Comparison of ENCODE assay signal across 18 cellular contexts in genomic region chr7:135270577-135271254, GRCh38. TPM values are rescaled to one million over a fixed set of nuclear protein-coding genes. Genes with fewer than 3 reads are reported as not detected.
A peak's percentile ranks its signal among the peaks of the same experiment; 100 is the strongest.
DNase-seq lines count a peak whose midpoint lies in the region; ATAC-seq and TF ChIP-seq lines count a peak whose summit lies in the region.
"Had no signal": no experiment of that assay in that cellular context is flagged by ENCODE, and none has a peak within 500 bp of the region (broad histone marks: within the 10 kb centered on the region; RNA-seq: fewer than 3 reads in every experiment).

No MANE protein-coding gene starts in this region.

- H3K4me3 Mint-ChIP-seq in WTC11 = no peak overlapping the region
- H3K4me3 Mint-ChIP-seq in stimulated activated memory B cell treated with anti-CD40 and anti-IgM and Interleukin-4, amounts not matched to agents 10 μg/mL and 1 μg/mL and 100 μg/mL, for 72 hours = no peak overlapping the region
- H3K4me3 Mint-ChIP-seq: CD14-positive monocyte; CD8-positive, alpha-beta memory T cell had no signal

- H3K27ac Mint-ChIP-seq in WTC11 = no peak overlapping the region
- H3K27ac Mint-ChIP-seq in stimulated activated memory B cell treated with anti-CD40 and anti-IgM and Interleukin-4, amounts not matched to agents 10 μg/mL and 1 μg/mL and 100 μg/mL, for 72 hours = peak overlapping the region; percentile 29
- H3K27ac Mint-ChIP-seq: CD8-positive, alpha-beta memory T cell had no signal

- peak; percentile 58 for DNase-seq in cardiac septum (ENCODE audit: low spot score)
- DNase-seq in left ventricle myocardium superior = no peak
- DNase-seq in WTC11 (ENCODE audit: low spot score) = no peak
- DNase-seq in mesendoderm = peak; percentile 46
- DNase-seq in nucleus accumbens (lab: John Stamatoyannopoulos, UW) = no peak
- DNase-seq in NCI-H524 treated with DMSO at 0.1 percent for 48 hours (lab: John Stamatoyannopoulos, UW) = no peak
- DNase-seq: CD8-positive, alpha-beta memory T cell; DMS53; GF-D8; GM23248 had no signal

- peaks cover 41% of the 10 kb centered on the region for H3K9me3 Mint-ChIP-seq in WTC11
- peaks cover 7% of the 10 kb centered on the region for H3K9me3 Mint-ChIP-seq in stimulated activated memory B cell treated with anti-CD40 and anti-IgM and Interleukin-4, amounts not matched to agents 10 μg/mL and 1 μg/mL and 100 μg/mL, for 72 hours

- no peaks in the 10 kb centered on the region for H3K27me3 Mint-ChIP-seq in WTC11 (ENCODE audit: low read depth)
- H3K27me3 Mint-ChIP-seq in stimulated activated memory B cell treated with anti-CD40 and anti-IgM and Interleukin-4, amounts not matched to agents 10 μg/mL and 1 μg/mL and 100 μg/mL, for 72 hours = peaks cover 45% of the 10 kb centered on the region

- H4K8ac ChIP-seq in mesendoderm (ENCODE audit: low read depth, low read length) = no peak overlapping the region

- TF ChIP-seq CTCF in WTC11 (IDR thresholded peaks at IDR 0.05) = no peak

- no peak overlapping the region for H2BK120ac ChIP-seq in mesendoderm (ENCODE audit: low read depth, low read length)

- no peak overlapping the region for H3K4me2 ChIP-seq in mesendoderm (ENCODE audit: low read length)

- H4K5ac ChIP-seq in mesendoderm (ENCODE audit: low read length) = no peak overlapping the region

- H3K36me3 Mint-ChIP-seq in WTC11 = no peaks in the 10 kb centered on the region
- H3K36me3 Mint-ChIP-seq in stimulated activated memory B cell treated with anti-CD40 and anti-IgM and Interleukin-4, amounts not matched to agents 10 μg/mL and 1 μg/mL and 100 μg/mL, for 72 hours = no peaks in the 10 kb centered on the region
- H3K36me3 Mint-ChIP-seq: CD14-positive monocyte; CD8-positive, alpha-beta memory T cell had no signal

- WGBS in mesendoderm (ENCODE audit: extremely low coverage, insufficient coverage, low lambda C conversion rate) = no CpG with 5 or more reads among the region's 23 CpGs

- no peak overlapping the region for H3K9ac ChIP-seq in mesendoderm (ENCODE audit: low read length)
- H3K9ac ChIP-seq: GM23248 had no signal

- H3K23ac ChIP-seq in mesendoderm (ENCODE audit: low read length) = no peak overlapping the region

- H3K36me3 ChIP-seq in mesendoderm (ENCODE audit: control insufficient read depth, insufficient read depth, low read length) = no peaks in the 10 kb centered on the region
- H3K36me3 ChIP-seq: HAP-1 had no signal

- CTCF ChIA-PET in WTC11 (lab: Charles Lee) = interaction anchor here (1.0 kb wide), 1 partner anchor 65 kb away, joined by 6 read pairs; no protein-coding TSS in a partner anchor

- H3K4me3 ChIP-seq in mesendoderm (ENCODE audit: low read length) = no peak overlapping the region
- H3K4me3 ChIP-seq: GM23248, HAP-1 had no signal

- no peak for ATAC-seq in left ventricle myocardium superior
- ATAC-seq in WTC11 = peak; percentile 57; the same call in 1 of the 2 replicates
- ATAC-seq in stimulated activated memory B cell treated with anti-CD40 and anti-IgM and Interleukin-4, amounts not matched to agents 10 μg/mL and 1 μg/mL and 100 μg/mL, for 72 hours = no peak
- no peak for ATAC-seq in GM21737 (IDR thresholded peaks at IDR 0.05; ENCODE audit: unreplicated experiment)

- no peak overlapping the region for H3K56ac ChIP-seq in mesendoderm (ENCODE audit: low read length)

- POLR2A ChIA-PET in WTC11 (lab: Charles Lee) = no interaction called here

- intact Hi-C loops in cardiac septum (cut with DNase I) (loop anchor here (5.0 kb wide), 1 partner anchor 583 kb away; no protein-coding TSS in a partner anchor), left ventricle myocardium superior (cut with micrococcal nuclease) (no loop called here)

- H3K79me2 ChIP-seq in mesendoderm (ENCODE audit: control insufficient read depth, insufficient read depth, low read length) = no peaks in the 10 kb centered on the region

- H3K79me1 ChIP-seq in mesendoderm (ENCODE audit: low read length) = no peaks in the 10 kb centered on the region

- H2BK15ac ChIP-seq in mesendoderm (replicated peaks; ENCODE audit: low read depth) = no peak overlapping the region

- H3K18ac ChIP-seq in mesendoderm (ENCODE audit: low read length) = no peak overlapping the region

- H3K27me3 ChIP-seq in mesendoderm (ENCODE audit: insufficient read depth, low read length, poor library complexity) = no peaks in the 10 kb centered on the region

- H3K4me1 Mint-ChIP-seq in WTC11 = no peaks in the 10 kb centered on the region
- H3K4me1 Mint-ChIP-seq in stimulated activated memory B cell treated with anti-CD40 and anti-IgM and Interleukin-4, amounts not matched to agents 10 μg/mL and 1 μg/mL and 100 μg/mL, for 72 hours = no peaks in the 10 kb centered on the region
- H3K4me1 Mint-ChIP-seq: CD14-positive monocyte had no signal

- no peak overlapping the region for H2BK5ac ChIP-seq in mesendoderm (ENCODE audit: low read length)

- no peak overlapping the region for H3K4ac ChIP-seq in mesendoderm (ENCODE audit: low read depth, low read length)

- H3K27ac ChIP-seq in mesendoderm (ENCODE audit: low read depth, low read length) = no peak overlapping the region
- H3K27ac ChIP-seq: 22Rv1, GM23248 had no signal

- no peak overlapping the region for H2AK5ac ChIP-seq in mesendoderm (ENCODE audit: low read length)

- no peaks in the 10 kb centered on the region for H3K4me1 ChIP-seq in mesendoderm (ENCODE audit: control insufficient read depth, low read depth, low read length)
- H3K4me1 ChIP-seq: HAP-1 had no signal

TF ChIP-seq in WTC11, 78 proteins besides CTCF, POLR2A, EP300 and RAD21:
- TF ChIP-seq, protein P1, sequence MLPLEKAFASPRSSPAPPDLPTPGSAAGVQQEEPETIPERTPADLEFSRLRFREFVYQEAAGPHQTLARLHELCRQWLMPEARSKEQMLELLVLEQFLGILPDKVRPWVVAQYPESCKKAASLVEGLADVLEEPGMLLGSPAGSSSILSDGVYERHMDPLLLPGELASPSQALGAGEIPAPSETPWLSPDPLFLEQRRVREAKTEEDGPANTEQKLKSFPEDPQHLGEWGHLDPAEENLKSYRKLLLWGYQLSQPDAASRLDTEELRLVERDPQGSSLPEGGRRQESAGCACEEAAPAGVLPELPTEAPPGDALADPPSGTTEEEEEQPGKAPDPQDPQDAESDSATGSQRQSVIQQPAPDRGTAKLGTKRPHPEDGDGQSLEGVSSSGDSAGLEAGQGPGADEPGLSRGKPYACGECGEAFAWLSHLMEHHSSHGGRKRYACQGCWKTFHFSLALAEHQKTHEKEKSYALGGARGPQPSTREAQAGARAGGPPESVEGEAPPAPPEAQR (CRISPR knock-in tag; IDR thresholded peaks at IDR 0.05) = no peak
- no peak for TF ChIP-seq ZNF121 (CRISPR knock-in tag; IDR thresholded peaks at IDR 0.05)
- TF ChIP-seq, protein P2, sequence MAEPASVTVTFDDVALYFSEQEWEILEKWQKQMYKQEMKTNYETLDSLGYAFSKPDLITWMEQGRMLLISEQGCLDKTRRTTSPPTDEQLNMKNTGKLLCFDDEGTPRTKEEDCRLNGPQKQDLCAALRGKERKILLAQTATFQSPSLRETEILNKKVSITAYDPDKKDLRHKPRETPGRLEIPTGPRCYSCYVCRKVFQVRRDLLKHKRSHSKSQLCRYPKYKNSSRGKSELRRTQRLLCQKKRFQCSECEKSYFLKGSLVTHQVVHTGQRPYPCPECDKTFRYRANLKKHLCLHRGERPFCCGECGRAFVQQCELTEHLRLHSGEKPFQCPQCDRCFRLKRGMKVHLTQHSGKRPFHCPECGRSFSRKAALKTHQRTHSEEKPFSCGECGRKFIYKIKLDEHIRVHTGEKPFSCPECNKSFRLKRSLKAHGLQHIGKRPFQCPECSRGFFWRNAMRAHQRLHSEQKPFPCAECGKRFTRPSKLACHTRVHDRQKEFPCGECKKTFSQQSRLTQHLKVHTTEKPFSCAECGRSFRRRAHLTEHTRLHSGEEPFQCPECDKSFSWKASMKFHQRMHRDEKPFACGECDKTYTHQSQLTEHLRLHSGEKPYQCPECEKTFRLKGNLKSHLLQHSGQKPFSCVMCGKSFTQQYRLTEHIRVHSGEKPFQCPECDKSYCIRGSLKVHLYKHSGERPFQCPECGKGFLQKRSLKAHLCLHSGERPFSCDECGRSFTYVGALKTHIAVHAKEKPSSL (CRISPR knock-in tag; conservative IDR thresholded peaks at IDR 0.05) = no peak

RNA-seq across cellular contexts. Expression of gene STRA8, which starts 37.1 kb away (rescaled TPM):
- total RNA-seq in cardiac septum (not detected), left ventricle myocardium superior (not detected), WTC11 (2021) (not detected in 3 replicates)
- polyA plus RNA-seq in mesendoderm (2013, experiment 1 of 2) = not detected
- not detected for polyA plus RNA-seq in mesendoderm (2013, experiment 2 of 2)
- total RNA-seq: A673; CD8-positive, alpha-beta memory T cell; GM23248; HT-29 had no signal
- polyA plus RNA-seq: BJ; CD14-positive monocyte; CD8-positive, alpha-beta memory T cell; GM23248 had no signal

RNA-seq across cellular contexts. Expression of gene WDR91, which starts 59.4 kb away (rescaled TPM):
- 5.2 TPM for total RNA-seq in cardiac septum
- total RNA-seq in left ventricle myocardium superior = 6.3 TPM
- 8.8 to 12.0 TPM (median 10.2 TPM) in 3 replicates for total RNA-seq in WTC11 (2021)
- polyA plus RNA-seq in mesendoderm (2013, experiment 1 of 2) = 4.4 TPM
- 4.7 TPM for polyA plus RNA-seq in mesendoderm (2013, experiment 2 of 2)

Comparison
In these comparisons a context has a peak if more than half of its experiments do, and no peak if none do; other contexts are left out.
1. DNase-seq: peak in cardiac septum (single experiment) and mesendoderm (single experiment); none in left ventricle myocardium superior (single experiment), WTC11 (single experiment), nucleus accumbens (0 of 56) and NCI-H524 treated with DMSO at 0.1 percent for 48 hours (single experiment).